In genomic region chr4:3421470-3421869, GRCh38 we compare ENCODE assay signal across 1 cellular context.
TF ChIP-seq lines count a peak whose summit lies in the region.

No MANE protein-coding gene starts in this region.

TF ChIP-seq in GM23338, 12 proteins besides CTCF, POLR2A, EP300 and RAD21:
- no peak for TF ChIP-seq ZNF114 (CRISPR knock-in tag; IDR thresholded peaks at IDR 0.05)
- no peak for TF ChIP-seq REST (IDR thresholded peaks at IDR 0.05; ENCODE audit: unreplicated experiment)
- TF ChIP-seq EZH2phosphoT487 (IDR thresholded peaks at IDR 0.05; ENCODE audit: unreplicated experiment): no peak
- TF ChIP-seq JUNB (IDR thresholded peaks at IDR 0.05; ENCODE audit: unreplicated experiment): no peak
- no peak for TF ChIP-seq EZH2 (IDR thresholded peaks at IDR 0.05; ENCODE audit: low read depth, unreplicated experiment)
- TF ChIP-seq ETS1 (IDR thresholded peaks at IDR 0.05): no peak
- TF ChIP-seq ZNF462 (CRISPR knock-in tag; IDR thresholded peaks at IDR 0.05): no peak
- no peak for TF ChIP-seq CREB1 (CRISPR knock-in tag; IDR thresholded peaks at IDR 0.05; ENCODE audit: low read depth)
- TF ChIP-seq POLR2AphosphoS5 (IDR thresholded peaks at IDR 0.05; ENCODE audit: low read depth): no peak
- no peak for TF ChIP-seq NANOG (IDR thresholded peaks at IDR 0.05; ENCODE audit: borderline replicate concordance)
- no peak for TF ChIP-seq ZNF331 (CRISPR knock-in tag; IDR thresholded peaks at IDR 0.05; ENCODE audit: low read depth)
- no peak for TF ChIP-seq STAT1 (IDR thresholded peaks at IDR 0.05; ENCODE audit: unreplicated experiment)
